ENCODE assay signal across 8 cellular contexts in the genomic region with DNA sequence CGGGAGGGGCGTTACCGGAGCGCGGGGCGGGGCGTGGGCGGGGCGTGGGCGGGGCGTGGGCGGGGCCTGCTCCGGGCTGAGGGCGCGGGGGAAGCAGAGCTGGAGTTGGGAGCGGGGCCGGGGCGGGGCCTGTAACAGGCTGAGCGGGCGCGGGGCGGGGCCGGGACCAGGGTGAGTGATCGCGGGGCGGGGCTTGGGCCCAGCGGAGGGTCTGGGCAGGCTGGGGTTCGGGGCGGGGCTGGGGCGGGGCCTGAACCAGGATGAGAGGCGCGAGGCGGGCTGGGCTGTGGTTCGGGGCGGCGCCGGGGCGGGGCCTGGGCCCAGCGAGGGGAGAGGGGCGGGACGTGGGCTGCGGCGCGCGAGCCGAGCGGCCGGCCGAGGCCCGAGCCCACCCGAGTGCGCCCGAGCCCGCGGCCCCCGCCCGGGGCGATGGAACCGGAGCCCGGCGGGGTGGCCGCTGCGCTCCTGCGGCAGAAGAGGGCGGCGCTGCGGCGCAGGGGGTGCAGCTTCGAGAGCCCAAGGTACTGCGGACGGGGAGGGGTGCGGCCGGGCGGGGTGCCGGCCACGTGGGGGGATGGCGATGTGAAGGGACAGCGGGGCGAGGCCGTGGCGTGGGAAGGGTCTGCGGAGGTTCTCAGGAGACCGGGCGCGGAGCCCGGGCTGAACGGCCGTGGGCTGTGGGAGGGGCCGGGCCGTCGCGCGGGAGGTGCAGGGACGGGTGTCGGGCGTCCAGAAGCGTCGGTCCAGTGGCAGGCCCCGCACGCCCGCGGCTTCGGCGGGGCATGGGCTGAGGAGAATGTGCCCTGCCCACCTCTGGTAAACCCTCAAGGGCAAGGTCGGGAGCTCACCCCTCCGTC. TPM values are rescaled to one million over a fixed set of nuclear protein-coding genes. Genes with fewer than 3 reads are reported as not detected.
DNase-seq lines count a peak whose midpoint lies in the region; ATAC-seq lines count a peak whose summit lies in the region.

No MANE protein-coding gene starts in this region.

- no peak overlapping the region for H3K27ac Mint-ChIP-seq in T-helper 2 cell treated with Interferon-gamma antibody and Interleukin-4, amounts not matched to agents 5 μg/mL and 100 μg/mL, for 36 hours

- peak overlapping the region; percentile 85 for H3K4me3 Mint-ChIP-seq in T-helper 2 cell treated with Interferon-gamma antibody and Interleukin-4, amounts not matched to agents 5 μg/mL and 100 μg/mL, for 36 hours

- H3K9me3 ChIP-seq in right cardiac atrium (ENCODE audit: control insufficient read depth, low read length): no peaks in the 10 kb centered on the region

- peaks cover 20% of the 10 kb centered on the region for H3K4me1 Mint-ChIP-seq in T-helper 2 cell treated with Interferon-gamma antibody and Interleukin-4, amounts not matched to agents 5 μg/mL and 100 μg/mL, for 36 hours (ENCODE audit: low read depth)

- H3K4me1 ChIP-seq in right cardiac atrium (ENCODE audit: control insufficient read depth, insufficient read depth, low read length): no peaks in the 10 kb centered on the region

- DNase-seq in GDM1 (lab: John Stamatoyannopoulos, UW) (peak; percentile 83), NCI-H146 (lab: John Stamatoyannopoulos, UW) (peak; percentile 90), anterior cingulate cortex (lab: John Stamatoyannopoulos, UW) (peak; percentile 72 to 99 (median 96)), right cardiac atrium (peak; percentile 98 to 99 (median 99)), pulmonary artery endothelial cell (ENCODE audit: low read depth, low spot score) (peak; percentile 50), ureter (ENCODE audit: low spot score) (peak; percentile 98)
- peak; percentile 88 for DNase-seq in T-helper 2 cell treated with Interferon-gamma antibody and Interleukin-4, amounts not matched to agents 5 μg/mL and 100 μg/mL, for 36 hours (ENCODE audit: low spot score)

- no peaks in the 10 kb centered on the region for H3K27me3 ChIP-seq in right cardiac atrium (ENCODE audit: control insufficient read depth, insufficient read depth)

- H3K4me3 ChIP-seq in right cardiac atrium (ENCODE audit: low read length): peak overlapping the region; percentile 86

- ATAC-seq in HG02623 (IDR thresholded peaks at IDR 0.05; ENCODE audit: unreplicated experiment) (peak; percentile 51), right cardiac atrium (peak; percentile 94 to 95)

- peaks cover 40% of the 10 kb centered on the region for H3K27me3 Mint-ChIP-seq in T-helper 2 cell treated with Interferon-gamma antibody and Interleukin-4, amounts not matched to agents 5 μg/mL and 100 μg/mL, for 36 hours (ENCODE audit: low read depth)

- H3K9me3 Mint-ChIP-seq in T-helper 2 cell treated with Interferon-gamma antibody and Interleukin-4, amounts not matched to agents 5 μg/mL and 100 μg/mL, for 36 hours: no peaks in the 10 kb centered on the region

- intact Hi-C loops in right cardiac atrium (cut with DNase I): loop anchor here in 2 of 4 donors (5.0 to 10.0 kb wide), 3 partner anchors 60 to 180 kb away; no protein-coding TSS in a partner anchor

- H3K36me3 Mint-ChIP-seq in T-helper 2 cell treated with Interferon-gamma antibody and Interleukin-4, amounts not matched to agents 5 μg/mL and 100 μg/mL, for 36 hours (ENCODE audit: low read depth): no peaks in the 10 kb centered on the region

- H3K27ac ChIP-seq in right cardiac atrium (ENCODE audit: low read length): no peak overlapping the region

- 1% methylated on average over 105 of the region's 106 CpGs for WGBS in right cardiac atrium

RNA-seq across cellular contexts. Expression of gene GARNL3, which starts 39.5 kb away (rescaled TPM):
- total RNA-seq in right cardiac atrium: 10 to 100 TPM; 14.1 to 24.2 (median 17.3) TPM
- polyA plus RNA-seq in right cardiac atrium: 9.1 TPM
- 3.1 and 4.4 TPM in 2 replicates for total RNA-seq in pulmonary artery endothelial cell
- total RNA-seq in ureter: 59.0 TPM
